1 cellular context compared by ENCODE assay signal in genomic region chr7:105195891-105196290, GRCh38.
TF ChIP-seq lines count a peak whose summit lies in the region.

No MANE protein-coding gene starts in this region.

TF ChIP-seq in SK-N-SH, 30 proteins besides CTCF, POLR2A, EP300 and RAD21 (continued from another document):
- no peak for TF ChIP-seq IRF3 (IDR thresholded peaks at IDR 0.05; ENCODE audit: low read depth, low read length)
